ENCODE assay signal across 11 cellular contexts in genomic region chr16:11259288-11259621, GRCh38. TPM values are rescaled to one million over a fixed set of nuclear protein-coding genes. Genes with fewer than 3 reads are reported as not detected.
A peak's percentile ranks its signal among the peaks of the same experiment; 100 is the strongest.
DNase-seq lines count a peak whose midpoint lies in the region; ATAC-seq and TF ChIP-seq lines count a peak whose summit lies in the region.
"Had no signal": no experiment of that assay in that cellular context is flagged by ENCODE, and none has a peak within 500 bp of the region (broad histone marks: within the 10 kb centered on the region; RNA-seq: fewer than 3 reads in every experiment).

No MANE protein-coding gene starts in this region.

- H3K4me1 Mint-ChIP-seq in Caco-2 (ENCODE audit: low read depth, unreplicated experiment) = peaks cover 20% of the 10 kb centered on the region
- peaks cover 6% of the 10 kb centered on the region for H3K4me1 Mint-ChIP-seq in neural crest cell
- peaks cover 24% of the 10 kb centered on the region for H3K4me1 Mint-ChIP-seq in HFFc6 (ENCODE audit: low read depth)

- TF ChIP-seq CTCF in AG10803 (conservative IDR thresholded peaks at IDR 0.05; ENCODE audit: low read length) (no peak), Caco-2 (IDR thresholded peaks at IDR 0.05; ENCODE audit: insufficient read depth in 1 of 2, low read depth in 1 of 2, low read length in 1 of 2, severe bottlenecking in 1 of 2, unreplicated experiment in 1 of 2) (no peak), dorsolateral prefrontal cortex (IDR thresholded peaks at IDR 0.05 in 54 of 56, conservative IDR thresholded peaks at IDR 0.05 in 2 of 56; ENCODE audit: low read depth in 1 of 56, partially characterized antibody in 56 of 56) (peak in 1 of 56 donors; percentile 30), neural crest cell (conservative IDR thresholded peaks at IDR 0.05) (no peak), HFFc6 (IDR thresholded peaks at IDR 0.05) (no peak)

- H3K36me3 Mint-ChIP-seq in Caco-2 (ENCODE audit: insufficient read depth, unreplicated experiment) = peaks cover 26% of the 10 kb centered on the region
- H3K36me3 Mint-ChIP-seq in neural crest cell (ENCODE audit: low read depth) = no peaks in the 10 kb centered on the region
- no peaks in the 10 kb centered on the region for H3K36me3 Mint-ChIP-seq in HFFc6 (ENCODE audit: low read depth)

- H3K27ac Mint-ChIP-seq in Caco-2 (ENCODE audit: unreplicated experiment) (peak overlapping the region; percentile 80), neural crest cell (ENCODE audit: unreplicated experiment) (no peak overlapping the region), HFFc6 (no peak overlapping the region)

- H3K27me3 ChIP-seq in Caco-2 (replicated peaks; ENCODE audit: control insufficient read depth, insufficient read depth, low read length) = no peaks in the 10 kb centered on the region
- no peaks in the 10 kb centered on the region for H3K27me3 ChIP-seq in dorsolateral prefrontal cortex

- POLR2A ChIA-PET in Caco-2 (lab: Charles Lee) = no interaction called here

- H3K4me3 Mint-ChIP-seq in Caco-2 (ENCODE audit: unreplicated experiment) (peak overlapping the region; percentile 12), neural crest cell (peak overlapping the region; percentile 39), HFFc6 (no peak overlapping the region; the same call in 1 of the 2 replicates)

- no peaks in the 10 kb centered on the region for H3K9me3 Mint-ChIP-seq in Caco-2 (ENCODE audit: unreplicated experiment)
- H3K9me3 Mint-ChIP-seq in neural crest cell = no peaks in the 10 kb centered on the region
- no peaks in the 10 kb centered on the region for H3K9me3 Mint-ChIP-seq in HFFc6

- no peaks in the 10 kb centered on the region for H3K36me3 ChIP-seq in Caco-2 (ENCODE audit: control insufficient read depth, insufficient read depth, low read length)

- H3K4me3 ChIP-seq in AG10803 (ENCODE audit: low read length) = 0 out of 2 replicates have a peak overlapping the region, but pooled peaks have one; percentile 5
- no peak overlapping the region for H3K4me3 ChIP-seq in Caco-2 (ENCODE audit: low read depth, low read length)
- peak overlapping the region in 30 of 59 donors; percentile 3 to 51 (median 26) for H3K4me3 ChIP-seq in dorsolateral prefrontal cortex

- no peak for ATAC-seq in GM19397 (IDR thresholded peaks at IDR 0.05; ENCODE audit: unreplicated experiment)

- BruUV-seq in Caco-2 (replicated peaks; lab: Mats Ljungman, UMichigan) = no TSS peak

- DNase-seq in AG10803 (ENCODE audit: low read depth) (no peak), Caco-2 (no peak), dorsolateral prefrontal cortex (no peak), neural crest cell (ENCODE audit: low read depth, low spot score) (no peak), DMS79 treated with DMSO at 0.1 percent for 48 hours (lab: John Stamatoyannopoulos, UW) (no peak), NCI-H345 treated with DMSO at 0.1 percent for 48 hours (lab: John Stamatoyannopoulos, UW; ENCODE audit: unreplicated experiment) (no peak), HFFc6 (no peak)
- DNase-seq: erythroblast, HCEC 1CT, NCI-H187 treated with DMSO at 0.1 percent for 48 hours had no signal

- intact Hi-C loops in Caco-2 (cut with micrococcal nuclease; ENCODE audit: unreplicated experiment) (loop anchor here (10.0 kb wide), 1 partner anchor 154 kb away; no protein-coding TSS in a partner anchor), dorsolateral prefrontal cortex (cut with DNase I) (loop anchor here (5.0 kb wide), 1 partner anchor 88 kb away; the partner anchor contains the start of gene RMI2 (in 2 of the 2))

- peak overlapping the region in 33 of 59 donors; percentile 4 to 77 (median 53) for H3K27ac ChIP-seq in dorsolateral prefrontal cortex

- CTCF ChIA-PET in Caco-2 (lab: Charles Lee) = no interaction called here

- no peaks in the 10 kb centered on the region for H3K27me3 Mint-ChIP-seq in Caco-2 (ENCODE audit: insufficient read depth, unreplicated experiment)
- H3K27me3 Mint-ChIP-seq in neural crest cell (ENCODE audit: low read depth) = peaks cover 19% of the 10 kb centered on the region
- H3K27me3 Mint-ChIP-seq in HFFc6 (ENCODE audit: insufficient read depth) = peaks cover 6% of the 10 kb centered on the region

- H3K9me3 ChIP-seq in Caco-2 = no peaks in the 10 kb centered on the region

- peaks cover 39% of the 10 kb centered on the region for H3K4me1 ChIP-seq in Caco-2

RNA-seq across cellular contexts. Expression of gene SOCS1, which starts 3.3 kb away (rescaled TPM):
- 8.1 and 13.2 TPM in 2 replicates for total RNA-seq in Caco-2 (2022)
- total RNA-seq in dorsolateral prefrontal cortex = 1 to 10 TPM in 25 of 120 experiments, under 1 TPM in 63, not detected in 32; 0.28 to 3.7 (median 0.76) TPM
- total RNA-seq in neural crest cell = 1.6 and 1.7 TPM in 2 replicates
- total RNA-seq in HFFc6 (2021; fragmentation: NEBNext Ultra II Directional; extraction: Animal tissue kit (Norgen Biotek cat#: 25700)) = 1 to 10 TPM; 3.8 to 6.7 (median 5.9) TPM

RNA-seq across cellular contexts. Expression of gene TNP2, which starts 9.9 kb away (rescaled TPM):
- total RNA-seq in Caco-2 (2022) = not detected in 2 replicates
- not detected for total RNA-seq in dorsolateral prefrontal cortex
- not detected in 2 replicates for total RNA-seq in neural crest cell
- total RNA-seq in HFFc6 (2021; fragmentation: NEBNext Ultra II Directional; extraction: Animal tissue kit (Norgen Biotek cat#: 25700)) = not detected

RNA-seq across cellular contexts. Expression of gene PRM3, which starts 14.2 kb away (rescaled TPM):
- total RNA-seq in Caco-2 (2022) (not detected in 2 replicates), dorsolateral prefrontal cortex (not detected), neural crest cell (not detected in 2 replicates)
- total RNA-seq in HFFc6 (2021; fragmentation: NEBNext Ultra II Directional; extraction: Animal tissue kit (Norgen Biotek cat#: 25700)) = not detected

RNA-seq across cellular contexts. Expression of gene PRM2, which starts 17.0 kb away (rescaled TPM):
- total RNA-seq in Caco-2 (2022) = not detected in 2 replicates
- total RNA-seq in dorsolateral prefrontal cortex = not detected
- not detected in 2 replicates for total RNA-seq in neural crest cell
- not detected for total RNA-seq in HFFc6 (2021; fragmentation: NEBNext Ultra II Directional; extraction: Animal tissue kit (Norgen Biotek cat#: 25700))

RNA-seq across cellular contexts. Expression of gene PRM1, which starts 21.9 kb away (rescaled TPM):
- total RNA-seq in Caco-2 (2022) (not detected in 2 replicates), dorsolateral prefrontal cortex (not detected), neural crest cell (not detected in 2 replicates)
- total RNA-seq in HFFc6 (2021; fragmentation: NEBNext Ultra II Directional; extraction: Animal tissue kit (Norgen Biotek cat#: 25700)) = not detected
